10 cellular contexts compared by ENCODE assay signal in genomic region chr5:135544666-135545045, GRCh38. TPM values are rescaled to one million over a fixed set of nuclear protein-coding genes. Genes with fewer than 3 reads are reported as not detected.
A peak's percentile ranks its signal among the peaks of the same experiment; 100 is the strongest.
DNase-seq lines count a peak whose midpoint lies in the region; ATAC-seq and TF ChIP-seq lines count a peak whose summit lies in the region.
"Had no signal": no experiment of that assay in that cellular context is flagged by ENCODE, and none has a peak within 500 bp of the region (broad histone marks: within the 10 kb centered on the region; RNA-seq: fewer than 3 reads in every experiment).

No MANE protein-coding gene starts in this region.

- H3K36me3 ChIP-seq in right atrium auricular region: no peaks in the 10 kb centered on the region
- H3K36me3 ChIP-seq in rectal smooth muscle tissue (ENCODE audit: control insufficient read depth, insufficient read depth, low read length): no peaks in the 10 kb centered on the region

- no peaks in the 10 kb centered on the region for H3K9me3 ChIP-seq in right atrium auricular region

- peaks cover 66 to 83% of the 10 kb centered on the region in 2 donors for H3K27me3 Mint-ChIP-seq in T-cell

- ATAC-seq in T-cell (replicated peaks in 1 of 4): no peak
- ATAC-seq in GM21447 (IDR thresholded peaks at IDR 0.05; ENCODE audit: unreplicated experiment): no peak
- no peak for ATAC-seq in GM18873 (IDR thresholded peaks at IDR 0.05; ENCODE audit: low FRiP score, unreplicated experiment)

- H3K4me1 ChIP-seq in right atrium auricular region: peaks cover 0 to 15% of the 10 kb centered on the region in 2 donors
- no peaks in the 10 kb centered on the region for H3K4me1 ChIP-seq in rectal smooth muscle tissue (ENCODE audit: control insufficient read depth, insufficient read depth, low read length)

- H3K36me3 Mint-ChIP-seq in T-cell: no peaks in the 10 kb centered on the region

- peaks cover 0 to 6% of the 10 kb centered on the region in 2 donors for H3K27me3 ChIP-seq in right atrium auricular region
- peaks cover 19% of the 10 kb centered on the region for H3K27me3 ChIP-seq in rectal smooth muscle tissue (ENCODE audit: control insufficient read depth, insufficient read depth, low read length)

- H3K9ac ChIP-seq in rectal smooth muscle tissue (ENCODE audit: low read length): no peak overlapping the region

- CTCF ChIA-PET in T-cell (lab: Charles Lee): no interaction called here

- peak overlapping the region; percentile 79 to 87 (median 84) for H3K4me3 Mint-ChIP-seq in T-cell

- peaks cover 12 to 22% (median 17%) of the 10 kb centered on the region in 3 donors for H3K4me1 Mint-ChIP-seq in T-cell

- H3K27ac ChIP-seq in right atrium auricular region (no peak overlapping the region), rectal smooth muscle tissue (ENCODE audit: low read depth, low read length) (no peak overlapping the region)

- no peaks in the 10 kb centered on the region for H3K9me3 Mint-ChIP-seq in T-cell

- H3K4me3 ChIP-seq in right atrium auricular region: peak overlapping the region; percentile 26 to 50
- peak overlapping the region; percentile 71 for H3K4me3 ChIP-seq in rectal smooth muscle tissue (ENCODE audit: low read length)

- H3K27ac Mint-ChIP-seq in T-cell: no peak overlapping the region

- DNase-seq in ELF-1 (ENCODE audit: low read depth, low spot score) (peak; percentile 73), T-cell (no peak), right atrium auricular region (ENCODE audit: low spot score) (no peak), middle frontal gyrus (ENCODE audit: extremely low spot score, low spot score) (no peak)
- no peak for DNase-seq in activated CD4-positive, alpha-beta T cell treated with anti-CD3 and anti-CD28 coated beads for 4 hours
- DNase-seq: NCI-H1694 had no signal

- no peak for TF ChIP-seq CTCF in right atrium auricular region (IDR thresholded peaks at IDR 0.05)

- POLR2A ChIA-PET in T-cell (lab: Charles Lee): no interaction called here

RNA-seq across cellular contexts. Expression of gene NEUROG1, which starts 8.9 kb away (rescaled TPM):
- total RNA-seq in T-cell: not detected
- total RNA-seq in right atrium auricular region: not detected
- total RNA-seq: dermis microvascular lymphatic vessel endothelial cell had no signal

RNA-seq across cellular contexts. Expression of gene CXCL14, which starts 34.1 kb away (rescaled TPM):
- not detected for total RNA-seq in T-cell
- 1 to 10 TPM in 1 of 2 donors, under 1 TPM in 1; 0.33 to 3.1 TPM for total RNA-seq in right atrium auricular region
- total RNA-seq: dermis microvascular lymphatic vessel endothelial cell had no signal
